8 cellular contexts compared by ENCODE assay signal in the genomic region with DNA sequence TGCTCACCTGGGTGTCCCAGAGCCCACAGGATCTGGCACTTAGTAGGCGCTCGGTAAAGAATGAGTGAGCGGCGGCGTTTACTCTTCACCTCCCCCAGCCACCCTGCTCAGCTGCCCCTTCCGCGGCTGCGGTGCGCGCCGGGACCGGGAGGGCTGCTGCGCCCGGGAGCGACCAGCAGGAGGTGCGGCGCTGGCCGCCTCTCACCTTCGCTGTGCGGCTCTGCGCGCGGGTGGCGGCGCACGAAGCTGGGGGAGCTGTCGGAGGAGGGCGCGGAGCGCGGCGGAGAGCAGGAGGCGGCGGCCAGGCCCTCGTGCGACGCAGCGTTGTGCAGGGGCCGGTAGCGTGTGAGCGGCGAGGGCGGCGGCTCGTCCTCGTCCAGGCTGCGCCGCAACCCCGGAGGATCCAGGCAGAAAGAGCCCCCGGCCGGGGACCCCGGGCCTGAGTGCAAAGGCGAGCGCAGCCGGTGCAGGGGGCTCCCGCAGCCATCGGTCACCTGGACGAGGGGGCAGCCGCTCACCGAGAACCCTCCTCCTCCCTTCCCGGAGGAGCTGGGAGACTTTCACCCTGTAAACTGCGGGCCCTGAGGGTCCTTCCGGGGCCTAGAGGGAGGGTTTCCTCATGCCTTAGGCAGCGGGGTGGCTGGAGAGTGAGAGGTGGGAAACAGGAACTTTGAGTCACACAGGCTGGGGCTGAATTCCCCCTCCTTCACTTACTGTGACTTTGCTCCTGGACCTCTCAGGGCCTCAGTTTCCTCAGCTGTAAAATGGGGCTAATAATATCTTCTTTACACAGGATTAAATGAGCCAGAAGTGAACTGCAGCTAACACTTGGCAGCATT. TPM values are rescaled to one million over a fixed set of nuclear protein-coding genes. Genes with fewer than 3 reads are reported as not detected.
DNase-seq lines count a peak whose midpoint lies in the region; ATAC-seq and TF ChIP-seq lines count a peak whose summit lies in the region.

No MANE protein-coding gene starts in this region.

- no peak overlapping the region for H3K27ac ChIP-seq in right atrium auricular region
- no peak overlapping the region for H3K27ac ChIP-seq in spleen

- peaks cover 13% of the 10 kb centered on the region for H3K27me3 Mint-ChIP-seq in activated naive CD8-positive, alpha-beta T cell

- H3K4me1 Mint-ChIP-seq in activated naive CD8-positive, alpha-beta T cell (ENCODE audit: low read depth) = peaks cover 12% of the 10 kb centered on the region

- H3K27me3 ChIP-seq in right atrium auricular region (no peaks in the 10 kb centered on the region), spleen (replicated peaks in 1 of 7) (peaks cover 0 to 57% (median 12%) of the 10 kb centered on the region in 7 donors)

- peak; percentile 72 for DNase-seq in DMS 273 (lab: John Stamatoyannopoulos, UW; ENCODE audit: unreplicated experiment)
- no peak for DNase-seq in DMS 273 treated with DMSO at 0.1 percent for 48 hours (lab: John Stamatoyannopoulos, UW)
- peak; percentile 37 for DNase-seq in RPMI7951 (ENCODE audit: low read depth)
- DNase-seq in right atrium auricular region (ENCODE audit: low spot score) = no peak
- DNase-seq in spleen = peak; percentile 87

- 8 to 12% (median 10%) methylated on average over 11 to 64 of the region's 64 CpGs for WGBS in spleen, 5 donors

- peak overlapping the region; percentile 63 for H3K4me3 Mint-ChIP-seq in activated naive CD8-positive, alpha-beta T cell

- no peak for TF ChIP-seq POLR2A in spleen (IDR thresholded peaks at IDR 0.05)

- H3K4me1 ChIP-seq in right atrium auricular region (peaks cover 0 to 46% of the 10 kb centered on the region in 2 donors), spleen (peaks cover 5 to 40% (median 19%) of the 10 kb centered on the region in 6 donors)

- TF ChIP-seq CTCF in right atrium auricular region (IDR thresholded peaks at IDR 0.05) (peak; percentile 47 to 77), spleen (IDR thresholded peaks at IDR 0.05 in 8 of 11, conservative IDR thresholded peaks at IDR 0.05 in 3 of 11) (peak; percentile 25 to 73 (median 52))

- intact Hi-C loops in spleen (cut with DNase I; ENCODE audit: low total_unique reads) = loop anchor here (10.0 kb wide), 1 partner anchor 177 kb away; no protein-coding TSS in a partner anchor

- no peak overlapping the region for H3K27ac Mint-ChIP-seq in activated naive CD8-positive, alpha-beta T cell

- no peak for ATAC-seq in GM19023 (IDR thresholded peaks at IDR 0.05; ENCODE audit: unreplicated experiment)
- ATAC-seq in GM19452 (IDR thresholded peaks at IDR 0.05; ENCODE audit: unreplicated experiment) = no peak

- no peaks in the 10 kb centered on the region for H3K9me3 Mint-ChIP-seq in activated naive CD8-positive, alpha-beta T cell (ENCODE audit: low read depth)

- H3K36me3 Mint-ChIP-seq in activated naive CD8-positive, alpha-beta T cell = no peaks in the 10 kb centered on the region

- H3K4me3 ChIP-seq in right atrium auricular region (peak overlapping the region in 1 of 2 donors; percentile 20), spleen (peak overlapping the region in 5 of 8 donors; percentile 12 to 60 (median 25))

- H3K9me3 ChIP-seq in right atrium auricular region (no peaks in the 10 kb centered on the region), spleen (no peaks in the 10 kb centered on the region)

- no peaks in the 10 kb centered on the region for H3K36me3 ChIP-seq in right atrium auricular region
- no peaks in the 10 kb centered on the region for H3K36me3 ChIP-seq in spleen

RNA-seq across cellular contexts. Expression of a gene that starts 12.5 kb away (rescaled TPM):
- total RNA-seq in RPMI7951 (2014; rRNA removed; shearing (Covaris generic)) = 0.10 and 0.24 TPM in 2 replicates
- total RNA-seq in right atrium auricular region = 1 to 10 TPM in 1 of 2 donors, under 1 TPM in 1; 0.78 to 1.1 TPM
- total RNA-seq in spleen = 1 to 10 TPM; 1.2 to 7.5 (median 4.1) TPM
- polyA plus RNA-seq in spleen = 1 to 10 TPM; 1.1 to 1.9 (median 1.1) TPM

RNA-seq across cellular contexts. Expression of a gene that starts 22.3 kb away (rescaled TPM):
- 13.9 and 19.2 TPM in 2 replicates for total RNA-seq in RPMI7951 (2014; rRNA removed; shearing (Covaris generic))
- total RNA-seq in right atrium auricular region = 100 to 1,000 TPM; 186 to 214 TPM
- total RNA-seq in spleen = 10 to 100 TPM; 22.9 to 41.5 (median 26.1) TPM
- polyA plus RNA-seq in spleen = 10 to 100 TPM in 1 of 3 donors, 1 to 10 TPM in 2; 8.7 to 16.9 (median 9.5) TPM

RNA-seq across cellular contexts. Expression of a gene that starts 33.1 kb away (rescaled TPM):
- 9.5 and 12.8 TPM in 2 replicates for total RNA-seq in RPMI7951 (2014; rRNA removed; shearing (Covaris generic))
- total RNA-seq in right atrium auricular region = 10 to 100 TPM; 16.9 to 24.2 TPM
- 100 to 1,000 TPM in 4 of 7 donors, 10 to 100 TPM in 3; 54.1 to 136 (median 112) TPM for total RNA-seq in spleen
- 100 to 1,000 TPM in 1 of 3 donors, 10 to 100 TPM in 2; 30.0 to 105 (median 40.9) TPM for polyA plus RNA-seq in spleen

RNA-seq across cellular contexts. Expression of a gene that starts 48.4 kb away (rescaled TPM):
- not detected in 2 replicates for total RNA-seq in RPMI7951 (2014; rRNA removed; shearing (Covaris generic))
- total RNA-seq in right atrium auricular region = 100 to 1,000 TPM; 120 to 207 TPM
- total RNA-seq in spleen = 1 to 10 TPM in 6 of 7 donors, not detected in 1; 1.2 to 4.7 (median 2.7) TPM
- polyA plus RNA-seq in spleen = 1 to 10 TPM; 3.7 to 5.9 (median 5.7) TPM

Comparison
In these comparisons a context has a peak if more than half of its experiments do, and no peak if none do; other contexts are left out.
1. DNase-seq: peak in DMS 273 (single experiment), RPMI7951 (single experiment) and spleen (single experiment); none in DMS 273 treated with DMSO at 0.1 percent for 48 hours (single experiment) and right atrium auricular region (single experiment).